ENCODE assay signal across 19 cellular contexts in the genomic region with DNA sequence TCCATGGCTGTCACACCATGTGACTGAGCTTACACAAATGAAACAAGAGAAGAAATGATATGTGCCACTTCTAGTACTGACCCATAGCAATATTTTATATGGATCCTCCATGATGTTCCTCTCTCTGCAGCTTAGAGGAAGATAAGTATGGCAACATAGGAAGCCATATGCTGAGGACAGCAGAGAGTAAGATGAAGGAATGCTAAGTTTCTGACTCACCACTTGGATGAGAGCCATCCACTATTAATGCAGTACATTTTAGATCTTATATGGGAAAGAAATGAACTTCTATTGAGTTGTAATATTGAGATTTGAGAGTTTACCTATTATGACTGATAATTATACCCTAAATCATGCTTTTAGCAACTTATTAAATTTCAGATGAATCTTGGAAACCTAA.
DNase-seq lines count a peak whose midpoint lies in the region; ATAC-seq and TF ChIP-seq lines count a peak whose summit lies in the region.
"Had no signal": no experiment of that assay in that cellular context is flagged by ENCODE, and none has a peak within 500 bp of the region (broad histone marks: within the 10 kb centered on the region; RNA-seq: fewer than 3 reads in every experiment).

No MANE protein-coding gene starts in this region.

- H3K4me3 ChIP-seq in RWPE2 (ENCODE audit: severe bottlenecking) (no peak overlapping the region), fibroblast of pulmonary artery (replicated peaks; ENCODE audit: low read depth, low read length) (no peak overlapping the region), smooth muscle cell (no peak overlapping the region)
- H3K4me3 ChIP-seq: BLaER1 treated with 17β-estradiol and CSF1 and Interleukin-3, amounts not matched to agents 10 nM and 100 nM; GM12878; MG63 had no signal

- TF ChIP-seq CTCF in RWPE2 (IDR thresholded peaks at IDR 0.05; ENCODE audit: poor library complexity, severe bottlenecking) (no peak), fibroblast of pulmonary artery (IDR thresholded peaks at IDR 0.05; ENCODE audit: low read length, missing control alignments) (no peak), smooth muscle cell (IDR thresholded peaks at IDR 0.05; ENCODE audit: borderline replicate concordance, insufficient read depth, poor library complexity, severe bottlenecking) (no peak)

- no peaks in the 10 kb centered on the region for H3K27me3 ChIP-seq in RWPE2 (ENCODE audit: insufficient read depth, poor library complexity, severe bottlenecking)
- H3K27me3 ChIP-seq in smooth muscle cell (ENCODE audit: low read depth), result no peaks in the 10 kb centered on the region
- H3K27me3 ChIP-seq: MG63 had no signal

- peak; percentile 3 for DNase-seq in DMS53 (lab: John Stamatoyannopoulos, UW)
- no peak for DNase-seq in DMS53 treated with DMSO at 0.1 percent for 48 hours (lab: John Stamatoyannopoulos, UW; ENCODE audit: unreplicated experiment)
- DNase-seq in RWPE2 (ENCODE audit: low spot score), result no peak
- DNase-seq in fibroblast of pulmonary artery (ENCODE audit: low read depth), result peak; percentile 1
- peak; percentile 0 for DNase-seq in renal cortical epithelial cell (ENCODE audit: low read depth)
- DNase-seq in stimulated activated CD4-positive, alpha-beta T cell treated with anti-CD3 and anti-CD28 coated beads, Interleukin-2, amount 100 ng/mL, for 48 hours, result no peak
- no peak for DNase-seq in smooth muscle cell (lab: John Stamatoyannopoulos, UW; ENCODE audit: unreplicated experiment)
- DNase-seq: HCEC 1CT, KBM-7, MG63, NCI-H1092 treated with DMSO at 0.1 percent for 48 hours, NCI-H1694 treated with DMSO at 0.1 percent for 48 hours, NCI-H748 treated with DMSO at 0.1 percent for 48 hours, SHP77 treated with DMSO at 0.1 percent for 48 hours had no signal

- no peaks in the 10 kb centered on the region for H3K36me3 ChIP-seq in RWPE2 (ENCODE audit: low read depth)
- no peaks in the 10 kb centered on the region for H3K36me3 ChIP-seq in smooth muscle cell (ENCODE audit: low read depth)
- H3K36me3 ChIP-seq: BLaER1 treated with 17β-estradiol and CSF1 and Interleukin-3, amounts not matched to agents 10 nM and 100 nM; MG63 had no signal

- no peak overlapping the region for H3K9ac ChIP-seq in smooth muscle cell (ENCODE audit: low read depth)
- H3K9ac ChIP-seq: BLaER1 treated with 17β-estradiol and CSF1 and Interleukin-3, amounts not matched to agents 10 nM and 100 nM had no signal

- no peaks in the 10 kb centered on the region for H3K79me2 ChIP-seq in smooth muscle cell (ENCODE audit: low read depth)

- ATAC-seq in RWPE2 (ENCODE audit: low read depth) (peak; percentile 41; the same call in 1 of the 3 replicates), GM18907 (IDR thresholded peaks at IDR 0.05; ENCODE audit: unreplicated experiment) (no peak)
- ATAC-seq: GM12878, Panc1 had no signal

- H3K4me1 ChIP-seq in RWPE2 (ENCODE audit: insufficient read depth, poor library complexity, severe bottlenecking) (no peaks in the 10 kb centered on the region), smooth muscle cell (ENCODE audit: low read depth) (no peaks in the 10 kb centered on the region)
- H3K4me1 ChIP-seq: BLaER1 treated with 17β-estradiol and CSF1 and Interleukin-3, amounts not matched to agents 10 nM and 100 nM had no signal

- H3K9me3 ChIP-seq in RWPE2 (ENCODE audit: severe bottlenecking), result no peaks in the 10 kb centered on the region
- no peaks in the 10 kb centered on the region for H3K9me3 ChIP-seq in smooth muscle cell (replicated peaks; ENCODE audit: low read depth)
- H3K9me3 ChIP-seq: MG63 had no signal

- H2AFZ ChIP-seq in smooth muscle cell (ENCODE audit: low read depth), result no peak overlapping the region

- no peak overlapping the region for H3K27ac ChIP-seq in RWPE2 (ENCODE audit: poor library complexity, severe bottlenecking)
- no peak overlapping the region for H3K27ac ChIP-seq in smooth muscle cell (ENCODE audit: low read depth)
- H3K27ac ChIP-seq: 22Rv1; BLaER1 treated with 17β-estradiol and CSF1 and Interleukin-3, amounts not matched to agents 10 nM and 100 nM had no signal

- no peaks in the 10 kb centered on the region for H4K20me1 ChIP-seq in smooth muscle cell (ENCODE audit: low read depth)
- H4K20me1 ChIP-seq: BLaER1 treated with 17β-estradiol and CSF1 and Interleukin-3, amounts not matched to agents 10 nM and 100 nM had no signal

- no peaks in the 10 kb centered on the region for H3F3A ChIP-seq in smooth muscle cell (ENCODE audit: low read depth)

- H3K4me2 ChIP-seq in smooth muscle cell, result no peak overlapping the region
- H3K4me2 ChIP-seq: BLaER1 treated with 17β-estradiol and CSF1 and Interleukin-3, amounts not matched to agents 10 nM and 100 nM had no signal

Comparison
In these comparisons a context has a peak if more than half of its experiments do, and no peak if none do; other contexts are left out.
1. DNase-seq: peak in DMS53 (single experiment), fibroblast of pulmonary artery (single experiment) and renal cortical epithelial cell (single experiment); none in DMS53 treated with DMSO at 0.1 percent for 48 hours (single experiment), RWPE2 (single experiment), stimulated activated CD4-positive, alpha-beta T cell treated with anti-CD3 and anti-CD28 coated beads, Interleukin-2, amount 100 ng/mL, for 48 hours (0 of 2) and smooth muscle cell (single experiment).